Comparison of ENCODE assay signal across 7 cellular contexts in the genomic region with DNA sequence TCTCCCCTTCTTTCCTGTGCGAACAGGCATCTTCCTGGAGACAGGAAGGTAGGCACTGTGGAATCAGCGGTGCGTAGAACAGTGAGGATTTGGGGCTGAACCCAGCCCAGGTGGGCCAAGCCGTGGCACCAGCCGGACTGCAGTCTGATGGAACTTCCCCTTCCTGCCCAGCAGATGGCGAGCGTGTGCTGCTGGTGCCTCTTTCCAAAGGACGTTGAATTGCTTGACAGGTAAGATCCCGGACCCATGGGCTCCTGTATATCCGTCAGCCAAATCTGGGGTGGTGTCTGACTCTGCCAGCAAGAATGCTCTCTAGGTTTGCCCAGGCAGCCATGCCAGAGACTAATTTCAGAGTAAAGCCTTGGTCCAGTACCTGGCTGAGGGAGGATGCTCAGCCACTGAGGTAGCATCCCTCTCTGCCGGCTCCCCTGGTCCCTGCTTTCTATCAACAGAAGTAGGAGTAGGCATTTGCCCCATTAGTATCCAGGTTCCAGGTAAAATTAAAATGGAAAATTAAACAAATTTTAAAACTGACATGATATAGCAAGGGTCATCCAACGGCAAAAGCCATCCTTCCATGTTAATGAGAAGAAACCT. TPM values are rescaled to one million over a fixed set of nuclear protein-coding genes. Genes with fewer than 3 reads are reported as not detected.
DNase-seq lines count a peak whose midpoint lies in the region; ATAC-seq and TF ChIP-seq lines count a peak whose summit lies in the region.

No MANE protein-coding gene starts in this region.

- no peaks in the 10 kb centered on the region for H3K9me3 ChIP-seq in thoracic aorta

- DNase-seq in GM10248 (ENCODE audit: extremely low spot score) (peak; percentile 84), cardiac fibroblast (ENCODE audit: low read depth in 2 of 2) (peak; percentile 38 to 56), left lobe of liver (ENCODE audit: low spot score) (no peak), thoracic aorta (ENCODE audit: low spot score) (no peak), middle frontal gyrus (ENCODE audit: extremely low spot score, low spot score) (no peak)

- H3K36me3 ChIP-seq in KMS-11 (ENCODE audit: insufficient read depth) (no peaks in the 10 kb centered on the region), thoracic aorta (no peaks in the 10 kb centered on the region)

- H3K4me2 ChIP-seq in KMS-11 = no peak overlapping the region

- H3K9ac ChIP-seq in KMS-11 = no peak overlapping the region

- CTCF ChIA-PET in GM10248 (lab: Yijun Ruan, JAX) = interaction anchor here (0.7 to 12.7 kb wide), 26 partner anchors 8 to 168 kb away, joined by 3 to 258 read pairs (median 6); no protein-coding TSS in a partner anchor

- H3K4me1 ChIP-seq in KMS-11 (ENCODE audit: low read depth, poor library complexity, severe bottlenecking) = no peaks in the 10 kb centered on the region
- peaks cover 0 to 28% of the 10 kb centered on the region in 2 donors for H3K4me1 ChIP-seq in thoracic aorta (ENCODE audit: control insufficient read depth in 1 of 2, low read depth in 2 of 2)

- TF ChIP-seq CTCF in GM10248 (IDR thresholded peaks at IDR 0.05; ENCODE audit: control extremely low read depth, extremely low read depth, low read depth, missing control alignments) = peak; percentile 95
- peak; percentile 82 for TF ChIP-seq CTCF in KMS-11 (conservative IDR thresholded peaks at IDR 0.05; ENCODE audit: low read depth, low read length)
- peak; percentile 85 for TF ChIP-seq CTCF in cardiac fibroblast (IDR thresholded peaks at IDR 0.05; ENCODE audit: low read depth, low read length)
- peak; percentile 95 for TF ChIP-seq CTCF in thoracic aorta (IDR thresholded peaks at IDR 0.05)

- H3K27me3 ChIP-seq in KMS-11 (ENCODE audit: insufficient read depth, low read depth) (no peaks in the 10 kb centered on the region), thoracic aorta (replicated peaks; ENCODE audit: insufficient read depth) (no peaks in the 10 kb centered on the region)

- ATAC-seq in SK-N-SH treated with all-trans-retinoic acid at 6 μM for 48 hours = peak; percentile 77
- ATAC-seq in left lobe of liver = peak; percentile 95
- no peak for ATAC-seq in thoracic aorta (ENCODE audit: insufficient number of reproducible peaks, low FRiP score, low read depth)

- POLR2A ChIA-PET in GM10248 (lab: Yijun Ruan, JAX) = no interaction called here

- no peaks in the 10 kb centered on the region for H3K79me2 ChIP-seq in KMS-11 (ENCODE audit: insufficient read depth, low read depth)

- H3K4me3 ChIP-seq in KMS-11 (IDR thresholded peaks at IDR 0.05; ENCODE audit: insufficient read depth, low read depth, low read length) (no peak overlapping the region), cardiac fibroblast (replicated peaks in 1 of 2; ENCODE audit: low read depth in 2 of 2, low read length in 2 of 2) (no peak overlapping the region), thoracic aorta (no peak overlapping the region)

- H4K20me1 ChIP-seq in KMS-11 (ENCODE audit: insufficient read depth) = no peaks in the 10 kb centered on the region

- H3K27ac ChIP-seq in KMS-11 (no peak overlapping the region), thoracic aorta (no peak overlapping the region)

- no peak overlapping the region for H2AFZ ChIP-seq in KMS-11 (ENCODE audit: low read depth)

TF ChIP-seq in SK-N-SH treated with all-trans-retinoic acid at 6 μM for 48 hours, 23 proteins besides CTCF, POLR2A, EP300 and RAD21:
- TF ChIP-seq, protein P1, sequence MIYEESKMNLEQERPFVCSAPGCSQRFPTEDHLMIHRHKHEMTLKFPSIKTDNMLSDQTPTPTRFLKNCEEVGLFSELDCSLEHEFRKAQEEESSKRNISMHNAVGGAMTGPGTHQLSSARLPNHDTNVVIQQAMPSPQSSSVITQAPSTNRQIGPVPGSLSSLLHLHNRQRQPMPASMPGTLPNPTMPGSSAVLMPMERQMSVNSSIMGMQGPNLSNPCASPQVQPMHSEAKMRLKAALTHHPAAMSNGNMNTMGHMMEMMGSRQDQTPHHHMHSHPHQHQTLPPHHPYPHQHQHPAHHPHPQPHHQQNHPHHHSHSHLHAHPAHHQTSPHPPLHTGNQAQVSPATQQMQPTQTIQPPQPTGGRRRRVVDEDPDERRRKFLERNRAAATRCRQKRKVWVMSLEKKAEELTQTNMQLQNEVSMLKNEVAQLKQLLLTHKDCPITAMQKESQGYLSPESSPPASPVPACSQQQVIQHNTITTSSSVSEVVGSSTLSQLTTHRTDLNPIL (CRISPR knock-in tag; IDR thresholded peaks at IDR 0.05; ENCODE audit: low read depth) = no peak
- TF ChIP-seq ZFP30 (CRISPR knock-in tag; IDR thresholded peaks at IDR 0.05) (no peak), ZFP3 (CRISPR knock-in tag; IDR thresholded peaks at IDR 0.05) (no peak), TOX (CRISPR knock-in tag; IDR thresholded peaks at IDR 0.05; ENCODE audit: borderline replicate concordance) (no peak), RARB (CRISPR knock-in tag; IDR thresholded peaks at IDR 0.05) (no peak), ZNF565 (CRISPR knock-in tag; conservative IDR thresholded peaks at IDR 0.05; ENCODE audit: low read depth) (no peak), ZC3H10 (CRISPR knock-in tag; IDR thresholded peaks at IDR 0.05) (no peak), BACH2 (CRISPR knock-in tag; IDR thresholded peaks at IDR 0.05; ENCODE audit: borderline replicate concordance) (no peak), OSR1 (CRISPR knock-in tag; IDR thresholded peaks at IDR 0.05) (no peak), ZNF70 (CRISPR knock-in tag; IDR thresholded peaks at IDR 0.05) (no peak), ISL1 (CRISPR knock-in tag; IDR thresholded peaks at IDR 0.05) (no peak), SNAI2 (CRISPR knock-in tag; IDR thresholded peaks at IDR 0.05) (no peak), ZNF8 (CRISPR knock-in tag; IDR thresholded peaks at IDR 0.05) (no peak), ARNTL (CRISPR knock-in tag; IDR thresholded peaks at IDR 0.05; ENCODE audit: borderline replicate concordance, low read depth) (no peak)
- TF ChIP-seq, protein P2, sequence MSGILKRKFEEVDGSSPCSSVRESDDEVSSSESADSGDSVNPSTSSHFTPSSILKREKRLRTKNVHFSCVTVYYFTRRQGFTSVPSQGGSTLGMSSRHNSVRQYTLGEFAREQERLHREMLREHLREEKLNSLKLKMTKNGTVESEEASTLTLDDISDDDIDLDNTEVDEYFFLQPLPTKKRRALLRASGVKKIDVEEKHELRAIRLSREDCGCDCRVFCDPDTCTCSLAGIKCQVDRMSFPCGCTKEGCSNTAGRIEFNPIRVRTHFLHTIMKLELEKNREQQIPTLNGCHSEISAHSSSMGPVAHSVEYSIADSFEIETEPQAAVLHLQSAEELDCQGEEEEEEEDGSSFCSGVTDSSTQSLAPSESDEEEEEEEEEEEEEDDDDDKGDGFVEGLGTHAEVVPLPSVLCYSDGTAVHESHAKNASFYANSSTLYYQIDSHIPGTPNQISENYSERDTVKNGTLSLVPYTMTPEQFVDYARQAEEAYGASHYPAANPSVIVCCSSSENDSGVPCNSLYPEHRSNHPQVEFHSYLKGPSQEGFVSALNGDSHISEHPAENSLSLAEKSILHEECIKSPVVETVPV (CRISPR knock-in tag; IDR thresholded peaks at IDR 0.05) = no peak
- TF ChIP-seq, protein P3, sequence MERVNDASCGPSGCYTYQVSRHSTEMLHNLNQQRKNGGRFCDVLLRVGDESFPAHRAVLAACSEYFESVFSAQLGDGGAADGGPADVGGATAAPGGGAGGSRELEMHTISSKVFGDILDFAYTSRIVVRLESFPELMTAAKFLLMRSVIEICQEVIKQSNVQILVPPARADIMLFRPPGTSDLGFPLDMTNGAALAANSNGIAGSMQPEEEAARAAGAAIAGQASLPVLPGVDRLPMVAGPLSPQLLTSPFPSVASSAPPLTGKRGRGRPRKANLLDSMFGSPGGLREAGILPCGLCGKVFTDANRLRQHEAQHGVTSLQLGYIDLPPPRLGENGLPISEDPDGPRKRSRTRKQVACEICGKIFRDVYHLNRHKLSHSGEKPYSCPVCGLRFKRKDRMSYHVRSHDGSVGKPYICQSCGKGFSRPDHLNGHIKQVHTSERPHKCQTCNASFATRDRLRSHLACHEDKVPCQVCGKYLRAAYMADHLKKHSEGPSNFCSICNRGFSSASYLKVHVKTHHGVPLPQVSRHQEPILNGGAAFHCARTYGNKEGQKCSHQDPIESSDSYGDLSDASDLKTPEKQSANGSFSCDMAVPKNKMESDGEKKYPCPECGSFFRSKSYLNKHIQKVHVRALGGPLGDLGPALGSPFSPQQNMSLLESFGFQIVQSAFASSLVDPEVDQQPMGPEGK (CRISPR knock-in tag; IDR thresholded peaks at IDR 0.05; ENCODE audit: borderline replicate concordance) = no peak
- TF ChIP-seq, protein P4, sequence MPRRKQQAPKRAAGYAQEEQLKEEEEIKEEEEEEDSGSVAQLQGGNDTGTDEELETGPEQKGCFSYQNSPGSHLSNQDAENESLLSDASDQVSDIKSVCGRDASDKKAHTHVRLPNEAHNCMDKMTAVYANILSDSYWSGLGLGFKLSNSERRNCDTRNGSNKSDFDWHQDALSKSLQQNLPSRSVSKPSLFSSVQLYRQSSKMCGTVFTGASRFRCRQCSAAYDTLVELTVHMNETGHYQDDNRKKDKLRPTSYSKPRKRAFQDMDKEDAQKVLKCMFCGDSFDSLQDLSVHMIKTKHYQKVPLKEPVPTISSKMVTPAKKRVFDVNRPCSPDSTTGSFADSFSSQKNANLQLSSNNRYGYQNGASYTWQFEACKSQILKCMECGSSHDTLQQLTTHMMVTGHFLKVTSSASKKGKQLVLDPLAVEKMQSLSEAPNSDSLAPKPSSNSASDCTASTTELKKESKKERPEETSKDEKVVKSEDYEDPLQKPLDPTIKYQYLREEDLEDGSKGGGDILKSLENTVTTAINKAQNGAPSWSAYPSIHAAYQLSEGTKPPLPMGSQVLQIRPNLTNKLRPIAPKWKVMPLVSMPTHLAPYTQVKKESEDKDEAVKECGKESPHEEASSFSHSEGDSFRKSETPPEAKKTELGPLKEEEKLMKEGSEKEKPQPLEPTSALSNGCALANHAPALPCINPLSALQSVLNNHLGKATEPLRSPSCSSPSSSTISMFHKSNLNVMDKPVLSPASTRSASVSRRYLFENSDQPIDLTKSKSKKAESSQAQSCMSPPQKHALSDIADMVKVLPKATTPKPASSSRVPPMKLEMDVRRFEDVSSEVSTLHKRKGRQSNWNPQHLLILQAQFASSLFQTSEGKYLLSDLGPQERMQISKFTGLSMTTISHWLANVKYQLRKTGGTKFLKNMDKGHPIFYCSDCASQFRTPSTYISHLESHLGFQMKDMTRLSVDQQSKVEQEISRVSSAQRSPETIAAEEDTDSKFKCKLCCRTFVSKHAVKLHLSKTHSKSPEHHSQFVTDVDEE (CRISPR knock-in tag; IDR thresholded peaks at IDR 0.05) = no peak

RNA-seq across cellular contexts. Expression of a gene that starts 21.1 kb away (rescaled TPM):
- total RNA-seq in left lobe of liver = 0.05 TPM
- total RNA-seq in thoracic aorta = 10 to 100 TPM; 58.8 to 91.7 TPM

Comparison
In these comparisons a context has a peak if more than half of its experiments do, and no peak if none do; other contexts are left out.
1. DNase-seq: peak in GM10248 (single experiment) and cardiac fibroblast (2 of 2); none in left lobe of liver (single experiment), thoracic aorta (single experiment) and middle frontal gyrus (single experiment).
2. RNA of a gene that starts 21.1 kb away (total RNA-seq): 58.8 to 91.7 TPM in thoracic aorta; 0.05 TPM in left lobe of liver (single experiment); every median in the first group is over 10 times any median in the second.
3. Peak in every context shown above with its lines, with median percentiles within 50 percentile points of each other: CTCF ChIP-seq.